In genomic region chr7:122887198-122887597, GRCh38 we compare ENCODE assay signal across 2 cellular contexts.
TF ChIP-seq lines count a peak whose summit lies in the region.

No MANE protein-coding gene starts in this region.

TF ChIP-seq in H1, 55 proteins besides CTCF, POLR2A, EP300 and RAD21 (continued from another document):
- TF ChIP-seq EZH2 (IDR thresholded peaks at IDR 0.05; ENCODE audit: low read depth, low read length, severe bottlenecking) (peak; percentile 14), HDAC6 (IDR thresholded peaks at IDR 0.05; ENCODE audit: low read depth, low read length) (no peak), ATF2 (IDR thresholded peaks at IDR 0.05; ENCODE audit: low read length) (no peak), YY1 (IDR thresholded peaks at IDR 0.05; ENCODE audit: low read depth, low read length) (no peak), SIN3A (conservative IDR thresholded peaks at IDR 0.05 in 1 of 2, IDR thresholded peaks at IDR 0.05 in 1 of 2; ENCODE audit: low read depth in 1 of 2, low read length in 2 of 2) (no peak), SP4 (IDR thresholded peaks at IDR 0.05; ENCODE audit: low read length) (no peak), E2F6 (IDR thresholded peaks at IDR 0.05) (no peak; the same call in 1 of the 2 replicates), MAX (IDR thresholded peaks at IDR 0.05) (peak; percentile 55; the same call in 1 of the 2 replicates)

TF ChIP-seq in liver, 16 proteins besides CTCF, POLR2A, EP300 and RAD21 (continued from another document):
- TF ChIP-seq ATF3 (IDR thresholded peaks at IDR 0.05) (no peak), ZBTB33 (IDR thresholded peaks at IDR 0.05) (no peak), REST (IDR thresholded peaks at IDR 0.05) (peak; percentile 49), TAF1 (conservative IDR thresholded peaks at IDR 0.05) (no peak), NR2F2 (IDR thresholded peaks at IDR 0.05) (no peak), MAX (IDR thresholded peaks at IDR 0.05) (no peak), HNF4G (IDR thresholded peaks at IDR 0.05) (no peak), SP1 (IDR thresholded peaks at IDR 0.05) (no peak), YY1 (IDR thresholded peaks at IDR 0.05) (peak; percentile 30)
